ENCODE assay signal across 1 cellular context in the genomic region with DNA sequence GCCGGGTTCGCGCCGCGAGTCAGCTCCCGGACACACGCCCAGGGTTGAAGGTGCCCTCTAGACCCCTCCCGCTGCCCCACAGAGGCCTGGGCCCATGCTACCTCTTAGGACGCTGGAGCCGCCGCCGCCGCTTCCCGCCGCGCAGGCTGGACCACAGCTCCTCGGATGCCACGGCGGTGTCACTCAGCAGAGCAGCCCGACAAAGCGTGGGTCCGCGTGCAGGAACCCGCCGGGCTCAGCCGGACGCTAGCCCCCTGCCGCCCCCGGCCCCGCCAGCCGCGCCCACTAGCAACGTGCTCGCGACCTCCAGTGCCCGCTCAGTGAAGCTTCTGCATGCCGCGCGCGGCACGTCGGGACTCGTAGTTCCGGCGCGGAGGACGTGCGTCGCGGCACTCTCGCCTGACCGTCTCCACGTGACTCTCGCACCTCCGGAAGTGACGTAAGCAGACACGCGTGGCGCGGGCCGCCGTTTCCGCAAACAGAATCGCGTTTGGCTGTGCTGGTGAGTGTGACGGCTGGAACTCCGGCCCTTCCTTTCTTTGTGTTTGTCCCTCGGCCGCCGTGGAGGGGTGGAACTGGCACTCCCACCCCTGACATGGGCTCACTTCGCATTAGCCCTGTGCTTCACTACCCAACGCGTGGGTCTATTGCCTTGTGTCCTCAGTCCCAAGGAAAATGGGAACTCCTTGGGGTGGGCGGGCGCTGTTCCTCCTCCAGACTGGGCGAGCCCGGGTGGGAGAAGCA.
TF ChIP-seq lines count a peak whose summit lies in the region.

FAM210A (minus strand) TSS at position 331 of the 744 bp plus-strand sequence. CDS start 44,481 bp downstream, outside the sequence.
RNMT (plus strand) TSS at position 446 of the 744 bp plus-strand sequence. CDS start 4,845 bp downstream, outside the sequence.

TF ChIP-seq in HepG2, 621 proteins besides CTCF, POLR2A, EP300 and RAD21 (continues in another document):
- TF ChIP-seq MAFK (conservative IDR thresholded peaks at IDR 0.05 in 1 of 2, IDR thresholded peaks at IDR 0.05 in 1 of 2; ENCODE audit: low read length in 2 of 2) (no peak), SIX4 (CRISPR knock-in tag; IDR thresholded peaks at IDR 0.05) (peak; percentile 62; the same call in 1 of the 2 replicates), ZNF468 (CRISPR knock-in tag; IDR thresholded peaks at IDR 0.05) (peak; percentile 50; the same call in 1 of the 2 replicates), AGO2 (optimal IDR thresholded peaks at IDR 0.05; ENCODE audit: low read depth, low read length) (peak; percentile 60), CREB3 (CRISPR knock-in tag; IDR thresholded peaks at IDR 0.05) (peak; percentile 55; the same call in 1 of the 2 replicates), SNAI1 (CRISPR knock-in tag; IDR thresholded peaks at IDR 0.05; ENCODE audit: borderline replicate concordance) (no peak; the same call in 1 of the 2 replicates), SNRNP70 (IDR thresholded peaks at IDR 0.05; ENCODE audit: low read depth, low read length) (no peak), HNF1B (CRISPR knock-in tag; IDR thresholded peaks at IDR 0.05) (peak; percentile 85; the same call in 1 of the 2 replicates), HMGXB4 (CRISPR knock-in tag; IDR thresholded peaks at IDR 0.05; ENCODE audit: borderline replicate concordance in 1 of 2, low read depth in 1 of 2) (peak; percentile 67 to 96; a peak in 3 of 4 replicates), NFATC3 (CRISPR knock-in tag; IDR thresholded peaks at IDR 0.05) (no peak), ZNF75D (CRISPR knock-in tag; IDR thresholded peaks at IDR 0.05; ENCODE audit: borderline replicate concordance) (no peak), RAD51 (IDR thresholded peaks at IDR 0.05; ENCODE audit: borderline replicate concordance) (peak; percentile 74), ZNF597 (CRISPR knock-in tag; IDR thresholded peaks at IDR 0.05) (0 out of 2 replicates have a peak, but pooled peaks have one; percentile 18), SMARCE1 (IDR thresholded peaks at IDR 0.05; ENCODE audit: borderline replicate concordance) (no peak), PAWR (CRISPR knock-in tag; IDR thresholded peaks at IDR 0.05; ENCODE audit: borderline replicate concordance) (peak; percentile 7; the same call in 1 of the 2 replicates), BATF2 (CRISPR knock-in tag; IDR thresholded peaks at IDR 0.05) (peak; percentile 68; the same call in 1 of the 2 replicates), ZNF292 (CRISPR knock-in tag; IDR thresholded peaks at IDR 0.05; ENCODE audit: borderline replicate concordance, low read depth) (peak; percentile 71), SIX1 (CRISPR knock-in tag; IDR thresholded peaks at IDR 0.05; ENCODE audit: borderline replicate concordance) (no peak), ATF7-NPFF (CRISPR knock-in tag; IDR thresholded peaks at IDR 0.05; ENCODE audit: low read depth) (peak; percentile 93; the same call in 1 of the 2 replicates), ZMAT3 (CRISPR knock-in tag; conservative IDR thresholded peaks at IDR 0.05) (peak; percentile 83; the same call in 1 of the 2 replicates), ZNF180 (CRISPR knock-in tag; IDR thresholded peaks at IDR 0.05; ENCODE audit: borderline replicate concordance, low read depth) (0 out of 2 replicates have a peak, but pooled peaks have one; percentile 53), RFXAP (CRISPR knock-in tag; IDR thresholded peaks at IDR 0.05; ENCODE audit: borderline replicate concordance) (peak; percentile 76; the same call in 1 of the 2 replicates), SOX13 (IDR thresholded peaks at IDR 0.05) (no peak), SOX13 (CRISPR knock-in tag; conservative IDR thresholded peaks at IDR 0.05 in 1 of 2, IDR thresholded peaks at IDR 0.05 in 1 of 2) (peak in 1 of 2 experiments; percentile 50; a peak in 1 of 4 replicates), MED13 (CRISPR knock-in tag; IDR thresholded peaks at IDR 0.05) (peak; percentile 72), ZBTB1 (CRISPR knock-in tag; IDR thresholded peaks at IDR 0.05; ENCODE audit: borderline replicate concordance) (no peak), ZFP1 (CRISPR knock-in tag; IDR thresholded peaks at IDR 0.05) (no peak), GFI1 (CRISPR knock-in tag; IDR thresholded peaks at IDR 0.05; ENCODE audit: borderline replicate concordance) (peak; percentile 63; the same call in 1 of the 2 replicates), ZNF574 (CRISPR knock-in tag; IDR thresholded peaks at IDR 0.05) (peak; percentile 96), ZFY (CRISPR knock-in tag; IDR thresholded peaks at IDR 0.05) (peak; percentile 98)
- TF ChIP-seq, protein P1, sequence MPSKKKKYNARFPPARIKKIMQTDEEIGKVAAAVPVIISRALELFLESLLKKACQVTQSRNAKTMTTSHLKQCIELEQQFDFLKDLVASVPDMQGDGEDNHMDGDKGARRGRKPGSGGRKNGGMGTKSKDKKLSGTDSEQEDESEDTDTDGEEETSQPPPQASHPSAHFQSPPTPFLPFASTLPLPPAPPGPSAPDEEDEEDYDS (CRISPR knock-in tag; IDR thresholded peaks at IDR 0.05) = peak; percentile 41; the same call in 1 of the 2 replicates
- TF ChIP-seq, protein P2, sequence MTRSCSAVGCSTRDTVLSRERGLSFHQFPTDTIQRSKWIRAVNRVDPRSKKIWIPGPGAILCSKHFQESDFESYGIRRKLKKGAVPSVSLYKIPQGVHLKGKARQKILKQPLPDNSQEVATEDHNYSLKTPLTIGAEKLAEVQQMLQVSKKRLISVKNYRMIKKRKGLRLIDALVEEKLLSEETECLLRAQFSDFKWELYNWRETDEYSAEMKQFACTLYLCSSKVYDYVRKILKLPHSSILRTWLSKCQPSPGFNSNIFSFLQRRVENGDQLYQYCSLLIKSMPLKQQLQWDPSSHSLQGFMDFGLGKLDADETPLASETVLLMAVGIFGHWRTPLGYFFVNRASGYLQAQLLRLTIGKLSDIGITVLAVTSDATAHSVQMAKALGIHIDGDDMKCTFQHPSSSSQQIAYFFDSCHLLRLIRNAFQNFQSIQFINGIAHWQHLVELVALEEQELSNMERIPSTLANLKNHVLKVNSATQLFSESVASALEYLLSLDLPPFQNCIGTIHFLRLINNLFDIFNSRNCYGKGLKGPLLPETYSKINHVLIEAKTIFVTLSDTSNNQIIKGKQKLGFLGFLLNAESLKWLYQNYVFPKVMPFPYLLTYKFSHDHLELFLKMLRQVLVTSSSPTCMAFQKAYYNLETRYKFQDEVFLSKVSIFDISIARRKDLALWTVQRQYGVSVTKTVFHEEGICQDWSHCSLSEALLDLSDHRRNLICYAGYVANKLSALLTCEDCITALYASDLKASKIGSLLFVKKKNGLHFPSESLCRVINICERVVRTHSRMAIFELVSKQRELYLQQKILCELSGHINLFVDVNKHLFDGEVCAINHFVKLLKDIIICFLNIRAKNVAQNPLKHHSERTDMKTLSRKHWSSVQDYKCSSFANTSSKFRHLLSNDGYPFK (CRISPR knock-in tag; IDR thresholded peaks at IDR 0.05; ENCODE audit: borderline replicate concordance) = 0 out of 2 replicates have a peak, but pooled peaks have one; percentile 32
- TF ChIP-seq, protein P3, sequence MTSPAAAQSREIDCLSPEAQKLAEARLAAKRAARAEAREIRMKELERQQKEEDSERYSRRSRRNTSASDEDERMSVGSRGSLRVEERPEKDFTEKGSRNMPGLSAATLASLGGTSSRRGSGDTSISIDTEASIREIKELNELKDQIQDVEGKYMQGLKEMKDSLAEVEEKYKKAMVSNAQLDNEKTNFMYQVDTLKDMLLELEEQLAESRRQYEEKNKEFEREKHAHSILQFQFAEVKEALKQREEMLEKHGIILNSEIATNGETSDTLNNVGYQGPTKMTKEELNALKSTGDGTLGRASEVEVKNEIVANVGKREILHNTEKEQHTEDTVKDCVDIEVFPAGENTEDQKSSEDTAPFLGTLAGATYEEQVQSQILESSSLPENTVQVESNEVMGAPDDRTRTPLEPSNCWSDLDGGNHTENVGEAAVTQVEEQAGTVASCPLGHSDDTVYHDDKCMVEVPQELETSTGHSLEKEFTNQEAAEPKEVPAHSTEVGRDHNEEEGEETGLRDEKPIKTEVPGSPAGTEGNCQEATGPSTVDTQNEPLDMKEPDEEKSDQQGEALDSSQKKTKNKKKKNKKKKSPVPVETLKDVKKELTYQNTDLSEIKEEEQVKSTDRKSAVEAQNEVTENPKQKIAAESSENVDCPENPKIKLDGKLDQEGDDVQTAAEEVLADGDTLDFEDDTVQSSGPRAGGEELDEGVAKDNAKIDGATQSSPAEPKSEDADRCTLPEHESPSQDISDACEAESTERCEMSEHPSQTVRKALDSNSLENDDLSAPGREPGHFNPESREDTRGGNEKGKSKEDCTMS (CRISPR knock-in tag; conservative IDR thresholded peaks at IDR 0.05) = no peak
- TF ChIP-seq, protein P4, sequence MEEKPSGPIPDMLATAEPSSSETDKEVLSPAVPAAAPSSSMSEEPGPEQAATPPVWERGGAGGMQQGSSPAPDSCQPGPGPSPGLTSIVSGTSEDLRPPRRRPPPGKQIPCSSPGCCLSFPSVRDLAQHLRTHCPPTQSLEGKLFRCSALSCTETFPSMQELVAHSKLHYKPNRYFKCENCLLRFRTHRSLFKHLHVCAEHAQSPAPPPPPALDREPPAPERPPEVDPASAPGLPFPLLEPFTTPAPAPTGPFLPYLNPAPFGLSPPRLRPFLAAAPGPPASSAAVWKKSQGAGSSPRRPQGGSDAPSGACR (CRISPR knock-in tag; IDR thresholded peaks at IDR 0.05) = peak; percentile 55; the same call in 1 of the 2 replicates
- TF ChIP-seq, protein P5, sequence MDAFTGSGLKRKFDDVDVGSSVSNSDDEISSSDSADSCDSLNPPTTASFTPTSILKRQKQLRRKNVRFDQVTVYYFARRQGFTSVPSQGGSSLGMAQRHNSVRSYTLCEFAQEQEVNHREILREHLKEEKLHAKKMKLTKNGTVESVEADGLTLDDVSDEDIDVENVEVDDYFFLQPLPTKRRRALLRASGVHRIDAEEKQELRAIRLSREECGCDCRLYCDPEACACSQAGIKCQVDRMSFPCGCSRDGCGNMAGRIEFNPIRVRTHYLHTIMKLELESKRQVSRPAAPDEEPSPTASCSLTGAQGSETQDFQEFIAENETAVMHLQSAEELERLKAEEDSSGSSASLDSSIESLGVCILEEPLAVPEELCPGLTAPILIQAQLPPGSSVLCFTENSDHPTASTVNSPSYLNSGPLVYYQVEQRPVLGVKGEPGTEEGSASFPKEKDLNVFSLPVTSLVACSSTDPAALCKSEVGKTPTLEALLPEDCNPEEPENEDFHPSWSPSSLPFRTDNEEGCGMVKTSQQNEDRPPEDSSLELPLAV (CRISPR knock-in tag; conservative IDR thresholded peaks at IDR 0.05; ENCODE audit: low read depth) = no peak
